In the genomic region with DNA sequence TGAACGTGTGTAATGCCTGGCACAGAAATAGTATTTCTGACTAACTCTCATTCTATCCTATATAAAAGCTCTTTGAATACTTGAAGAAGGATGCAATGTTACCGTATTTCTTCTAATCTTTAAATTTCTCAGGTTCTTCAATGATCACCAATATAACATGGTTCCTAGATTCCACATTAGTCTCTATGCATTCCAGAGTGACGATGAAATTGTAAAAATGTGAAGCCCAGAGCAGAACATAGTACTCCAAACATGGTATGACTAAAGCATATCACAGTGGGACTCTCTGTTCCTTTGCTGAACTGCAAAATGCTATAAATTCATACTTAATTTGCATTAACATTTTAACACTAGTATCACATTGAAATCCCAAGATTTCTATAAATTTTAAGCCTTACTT, we compare ENCODE assay signal across 16 cellular contexts.
A peak's percentile ranks its signal among the peaks of the same experiment; 100 is the strongest.
DNase-seq lines count a peak whose midpoint lies in the region; ATAC-seq and TF ChIP-seq lines count a peak whose summit lies in the region.
"Had no signal": no experiment of that assay in that cellular context is flagged by ENCODE, and none has a peak within 500 bp of the region (broad histone marks: within the 10 kb centered on the region; RNA-seq: fewer than 3 reads in every experiment).

No MANE protein-coding gene starts in this region.

- H4K20me1 ChIP-seq in mammary epithelial cell (ENCODE audit: insufficient read depth, low read length), result no peaks in the 10 kb centered on the region

- TF ChIP-seq CTCF in mammary epithelial cell (conservative IDR thresholded peaks at IDR 0.05 in 1 of 2, IDR thresholded peaks at IDR 0.05 in 1 of 2; ENCODE audit: extremely low read depth in 1 of 2, insufficient read depth in 1 of 2, low read depth in 1 of 2, low read length in 2 of 2) (no peak), breast epithelium (IDR thresholded peaks at IDR 0.05) (no peak), mesothelial cell of epicardium (IDR thresholded peaks at IDR 0.05; ENCODE audit: unreplicated experiment) (no peak), mucosa of descending colon (IDR thresholded peaks at IDR 0.05) (no peak)

- H3K4me3 ChIP-seq in mammary epithelial cell (replicated peaks in 1 of 3; ENCODE audit: insufficient read depth in 1 of 3, low read depth in 2 of 3, low read length in 3 of 3), result no peak overlapping the region
- H3K4me3 ChIP-seq in breast epithelium, result no peak overlapping the region
- no peak overlapping the region for H3K4me3 ChIP-seq in mucosa of descending colon

- H3K79me2 ChIP-seq in mammary epithelial cell (ENCODE audit: insufficient read depth, low read length), result no peaks in the 10 kb centered on the region

- H3K36me3 ChIP-seq in mammary epithelial cell (ENCODE audit: insufficient read depth, low read length), result no peaks in the 10 kb centered on the region
- no peaks in the 10 kb centered on the region for H3K36me3 ChIP-seq in breast epithelium
- no peaks in the 10 kb centered on the region for H3K36me3 ChIP-seq in mucosa of descending colon (ENCODE audit: low read depth)

- no peak overlapping the region for H3K4me3 Mint-ChIP-seq in mesothelial cell of epicardium

- WGBS in mammary epithelial cell (ENCODE audit: low coverage, missing lambda C conversion rate), result 80% methylated on average over 2 of the region's 3 CpGs

- dilution Hi-C loops in mammary epithelial cell (cut with HindIII; ENCODE audit: low sequenced_read_pairs), result no loop called here

- DNase-seq in mammary epithelial cell (peak; percentile 3), breast epithelium (ENCODE audit: low spot score in 2 of 2) (no peak), astrocyte of the hippocampus (ENCODE audit: low read depth, low spot score) (peak; percentile 2), iris pigment epithelial cell (ENCODE audit: low read depth) (peak; percentile 3), amygdala (lab: John Stamatoyannopoulos, UW) (no peak), mesothelial cell of epicardium (ENCODE audit: low spot score in 2 of 2, unreplicated experiment in 2 of 2) (no peak), mucosa of descending colon (no peak), NCI-H526 treated with DMSO at 0.1 percent for 48 hours (lab: John Stamatoyannopoulos, UW) (no peak)
- DNase-seq: COR-L47, DMS153, KBM-7, NCI-H1048, NCI-H146, NCI-H2107, NCI-H748 treated with DMSO at 0.1 percent for 48 hours had no signal

- H3K27me3 ChIP-seq in mammary epithelial cell (ENCODE audit: insufficient read depth, low read length) (no peaks in the 10 kb centered on the region), breast epithelium (no peaks in the 10 kb centered on the region)

- no peak overlapping the region for H3K27ac ChIP-seq in mammary epithelial cell (ENCODE audit: insufficient read depth, low read depth, low read length)
- H3K27ac ChIP-seq in breast epithelium, result no peak overlapping the region
- H3K27ac ChIP-seq: C4-2B had no signal

- no peak for ATAC-seq in mucosa of descending colon

- no peak overlapping the region for H3K27ac Mint-ChIP-seq in mesothelial cell of epicardium

- TF ChIP-seq POLR2A in breast epithelium (IDR thresholded peaks at IDR 0.05), result no peak

- H3K9me3 Mint-ChIP-seq in mesothelial cell of epicardium, result peaks cover 5% of the 10 kb centered on the region

- in situ Hi-C loops in mammary epithelial cell (cut with MboI; ENCODE audit: low sequenced_read_pairs in 2 of 2), result no loop called here

- no peak overlapping the region for H2AFZ ChIP-seq in mammary epithelial cell (ENCODE audit: low read depth, low read length)

- H3K4me2 ChIP-seq in mammary epithelial cell (ENCODE audit: insufficient read depth, low read depth, low read length), result no peak overlapping the region

- peaks cover 20% of the 10 kb centered on the region for H3K4me1 Mint-ChIP-seq in mesothelial cell of epicardium

- peaks cover 5% of the 10 kb centered on the region for H3K36me3 Mint-ChIP-seq in mesothelial cell of epicardium

- H3K9me3 ChIP-seq in mammary epithelial cell (replicated peaks; ENCODE audit: insufficient read depth, low read length) (no peaks in the 10 kb centered on the region), breast epithelium (no peaks in the 10 kb centered on the region), mucosa of descending colon (peaks cover 6% of the 10 kb centered on the region)

- intact Hi-C loops in mammary epithelial cell (cut with micrococcal nuclease) (loop anchor here (10.0 kb wide), 1 partner anchor 64 kb away; no protein-coding TSS in a partner anchor), breast epithelium (cut with DNase I; ENCODE audit: low total_unique reads) (no loop called here), mucosa of descending colon (cut with DNase I, micrococcal nuclease) (no loop called here)

- peaks cover 16% of the 10 kb centered on the region for H3K4me1 ChIP-seq in mammary epithelial cell (ENCODE audit: insufficient read depth, low read length)
- no peaks in the 10 kb centered on the region for H3K4me1 ChIP-seq in breast epithelium
- H3K4me1 ChIP-seq in mucosa of descending colon (ENCODE audit: low read depth), result no peaks in the 10 kb centered on the region

- H3K27me3 Mint-ChIP-seq in mesothelial cell of epicardium (ENCODE audit: low read depth), result no peaks in the 10 kb centered on the region

- CTCF ChIA-PET in mammary epithelial cell (lab: Charles Lee; ENCODE audit: low non-redundant PET), result no interaction called here

- no peak overlapping the region for H3K9ac ChIP-seq in mammary epithelial cell (ENCODE audit: insufficient read depth, low read length)

- no TSS peak for BruUV-seq in mammary epithelial cell (replicated peaks; lab: Mats Ljungman, UMichigan)

Comparison
In these comparisons a context has a peak if more than half of its experiments do, and no peak if none do; other contexts are left out.
1. DNase-seq: peak in mammary epithelial cell (single experiment), astrocyte of the hippocampus (single experiment) and iris pigment epithelial cell (single experiment); none in breast epithelium (0 of 2), amygdala (0 of 56), mesothelial cell of epicardium (0 of 2), mucosa of descending colon (0 of 3) and NCI-H526 treated with DMSO at 0.1 percent for 48 hours (single experiment).